ENCODE assay signal across 9 cellular contexts in the genomic region with DNA sequence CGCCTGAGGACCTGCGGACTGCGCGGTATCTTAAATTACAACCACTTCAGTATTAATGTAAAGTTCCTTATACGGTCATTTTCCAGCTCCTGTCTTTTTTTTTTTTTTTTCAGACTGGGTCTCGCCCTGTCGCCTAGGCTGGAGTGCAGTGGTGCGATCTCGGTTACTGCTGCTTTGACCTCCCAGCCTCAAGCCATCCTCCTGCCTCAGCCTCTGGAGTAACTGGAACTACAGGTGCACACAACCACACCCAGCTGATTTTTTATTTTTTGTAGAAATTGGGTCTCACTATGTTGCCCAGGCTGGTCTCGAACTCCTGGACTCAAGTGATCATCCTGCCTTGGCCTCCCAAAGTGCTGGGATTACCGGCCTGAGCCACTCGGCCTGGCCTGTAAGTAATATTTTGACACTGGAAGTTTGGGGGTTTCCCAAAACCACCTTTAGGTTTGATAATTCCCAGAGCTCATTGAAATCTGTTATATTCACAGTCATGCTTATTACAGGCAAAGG. TPM values are rescaled to one million over a fixed set of nuclear protein-coding genes. Genes with fewer than 3 reads are reported as not detected.
A peak's percentile ranks its signal among the peaks of the same experiment; 100 is the strongest.
DNase-seq lines count a peak whose midpoint lies in the region; ATAC-seq and TF ChIP-seq lines count a peak whose summit lies in the region.
"Had no signal": no experiment of that assay in that cellular context is flagged by ENCODE, and none has a peak within 500 bp of the region (broad histone marks: within the 10 kb centered on the region; RNA-seq: fewer than 3 reads in every experiment).

No MANE protein-coding gene starts in this region.

- peak overlapping the region; percentile 92 for H3K4me3 ChIP-seq in naive thymus-derived CD4-positive, alpha-beta T cell (ENCODE audit: low read length)

- H3K4me1 ChIP-seq in naive thymus-derived CD4-positive, alpha-beta T cell (ENCODE audit: control insufficient read depth in 2 of 2, insufficient read depth in 2 of 2, low read length in 2 of 2), result peaks cover 11 to 21% of the 10 kb centered on the region in 2 donors

- no peaks in the 10 kb centered on the region for H3K9me3 Mint-ChIP-seq in activated naive CD8-positive, alpha-beta T cell treated with anti-CD3 and anti-CD28 coated beads for 36 hours
- no peaks in the 10 kb centered on the region for H3K9me3 Mint-ChIP-seq in naive thymus-derived CD4-positive, alpha-beta T cell

- H3K36me3 Mint-ChIP-seq in activated naive CD8-positive, alpha-beta T cell treated with anti-CD3 and anti-CD28 coated beads for 36 hours, result peaks cover 4% of the 10 kb centered on the region
- H3K36me3 Mint-ChIP-seq in naive thymus-derived CD4-positive, alpha-beta T cell, result peaks cover 0 to 9% (median 4%) of the 10 kb centered on the region in 5 donors

- no peaks in the 10 kb centered on the region for H3K27me3 Mint-ChIP-seq in activated naive CD8-positive, alpha-beta T cell treated with anti-CD3 and anti-CD28 coated beads for 36 hours
- H3K27me3 Mint-ChIP-seq in naive thymus-derived CD4-positive, alpha-beta T cell, result no peaks in the 10 kb centered on the region

- ATAC-seq in HG02943 (IDR thresholded peaks at IDR 0.05; ENCODE audit: low read depth, unreplicated experiment), result peak; percentile 29
- ATAC-seq in naive thymus-derived CD4-positive, alpha-beta T cell, result peak; percentile 3
- ATAC-seq in GM21360 (IDR thresholded peaks at IDR 0.05; ENCODE audit: unreplicated experiment), result no peak
- no peak for ATAC-seq in GM21786 (IDR thresholded peaks at IDR 0.05; ENCODE audit: unreplicated experiment)

- peaks cover 0 to 4% (median 0%) of the 10 kb centered on the region in 3 experiments for H3K36me3 ChIP-seq in naive thymus-derived CD4-positive, alpha-beta T cell (ENCODE audit: control insufficient read depth in 2 of 3, insufficient read depth in 3 of 3, low read length in 3 of 3)

- intact Hi-C loops in naive thymus-derived CD4-positive, alpha-beta T cell (cut with micrococcal nuclease), result loop anchor here (2.0 to 5.0 kb wide), 6 partner anchors 142 to 481 kb away; a partner anchor contains a TSS

- CTCF ChIA-PET in naive thymus-derived CD4-positive, alpha-beta T cell (lab: Charles Lee), result interaction anchor here (1.1 to 4.2 kb wide), 9 partner anchors 11 to 411 kb away, joined by 3 to 26 read pairs (median 5); no protein-coding TSS in a partner anchor

- POLR2A ChIA-PET in naive thymus-derived CD4-positive, alpha-beta T cell (lab: Charles Lee), result interaction anchor here (0.6 to 2.5 kb wide), 12 partner anchors 11 to 412 kb away, joined by 3 to 15 read pairs (median 7); a partner anchor contains a TSS

- peaks cover 35% of the 10 kb centered on the region for H3K4me1 Mint-ChIP-seq in activated naive CD8-positive, alpha-beta T cell treated with anti-CD3 and anti-CD28 coated beads for 36 hours
- peaks cover 24 to 61% (median 38%) of the 10 kb centered on the region in 7 donors for H3K4me1 Mint-ChIP-seq in naive thymus-derived CD4-positive, alpha-beta T cell

- H3K4me3 Mint-ChIP-seq in activated naive CD8-positive, alpha-beta T cell treated with anti-CD3 and anti-CD28 coated beads for 36 hours, result peak overlapping the region; percentile 93
- peak overlapping the region; percentile 87 to 96 (median 92) for H3K4me3 Mint-ChIP-seq in naive thymus-derived CD4-positive, alpha-beta T cell

- peak; percentile 80 for TF ChIP-seq CTCF in C4-2B (conservative IDR thresholded peaks at IDR 0.05)

- no peaks in the 10 kb centered on the region for H3K9me3 ChIP-seq in naive thymus-derived CD4-positive, alpha-beta T cell (ENCODE audit: control insufficient read depth in 2 of 3, low read length in 3 of 3)

- no peak overlapping the region for H3K27ac Mint-ChIP-seq in activated naive CD8-positive, alpha-beta T cell treated with anti-CD3 and anti-CD28 coated beads for 36 hours
- H3K27ac Mint-ChIP-seq in naive thymus-derived CD4-positive, alpha-beta T cell, result peak overlapping the region; percentile 46 to 95 (median 92)

- H3K27me3 ChIP-seq in naive thymus-derived CD4-positive, alpha-beta T cell (ENCODE audit: control insufficient read depth in 2 of 2, insufficient read depth in 2 of 2, low read length in 2 of 2), result no peaks in the 10 kb centered on the region

- DNase-seq in activated naive CD8-positive, alpha-beta T cell treated with anti-CD3 and anti-CD28 coated beads for 36 hours, result no peak
- DNase-seq in naive thymus-derived CD4-positive, alpha-beta T cell, result no peak
- no peak for DNase-seq in glomerular visceral epithelial cell (ENCODE audit: extremely low spot score)
- no peak for DNase-seq in iPS-NIHi7 (ENCODE audit: extremely low spot score)

- no peak overlapping the region; the same call in 1 of the 2 replicates for H3K27ac ChIP-seq in C4-2B
- peak overlapping the region; percentile 82 for H3K27ac ChIP-seq in naive thymus-derived CD4-positive, alpha-beta T cell (ENCODE audit: low read depth, low read length)

RNA-seq across cellular contexts. Expression of a gene that starts 0.4 kb away (rescaled TPM):
- total RNA-seq in activated naive CD8-positive, alpha-beta T cell treated with anti-CD3 and anti-CD28 coated beads for 36 hours, result 1 to 10 TPM; 2.4 to 2.7 TPM
- 1 to 10 TPM; 4.4 to 8.5 (median 6.2) TPM for total RNA-seq in naive thymus-derived CD4-positive, alpha-beta T cell
- 1 to 10 TPM; 6.3 to 6.4 TPM for polyA plus RNA-seq in naive thymus-derived CD4-positive, alpha-beta T cell

RNA-seq across cellular contexts. Expression of a gene that starts 6.9 kb away (rescaled TPM):
- total RNA-seq in activated naive CD8-positive, alpha-beta T cell treated with anti-CD3 and anti-CD28 coated beads for 36 hours, result 10 to 100 TPM; 13.6 to 14.2 TPM
- total RNA-seq in naive thymus-derived CD4-positive, alpha-beta T cell, result 10 to 100 TPM; 12.2 to 29.1 (median 16.1) TPM
- 10 to 100 TPM; 19.7 to 43.0 TPM for polyA plus RNA-seq in naive thymus-derived CD4-positive, alpha-beta T cell

RNA-seq across cellular contexts. Expression of a gene that starts 18.1 kb away (rescaled TPM):
- not detected for total RNA-seq in activated naive CD8-positive, alpha-beta T cell treated with anti-CD3 and anti-CD28 coated beads for 36 hours
- not detected for total RNA-seq in naive thymus-derived CD4-positive, alpha-beta T cell
- not detected for polyA plus RNA-seq in naive thymus-derived CD4-positive, alpha-beta T cell
- total RNA-seq: T-helper 2 cell treated with Interferon-gamma antibody and Interleukin-4, amounts not matched to agents 100 ng/mL and 5 ng/mL, for 36 hours had no signal

RNA-seq across cellular contexts. Expression of a gene that starts 34.3 kb away (rescaled TPM):
- total RNA-seq in activated naive CD8-positive, alpha-beta T cell treated with anti-CD3 and anti-CD28 coated beads for 36 hours, result 1 to 10 TPM; 1.1 to 1.4 TPM
- under 1 TPM in 2 of 5 experiments, not detected in 3; 0.15 to 0.22 TPM for total RNA-seq in naive thymus-derived CD4-positive, alpha-beta T cell
- under 1 TPM; 0.08 to 0.12 TPM for polyA plus RNA-seq in naive thymus-derived CD4-positive, alpha-beta T cell

RNA-seq across cellular contexts. Expression of a gene that starts 52.4 kb away (rescaled TPM):
- 100 to 1,000 TPM; 133 to 137 TPM for total RNA-seq in activated naive CD8-positive, alpha-beta T cell treated with anti-CD3 and anti-CD28 coated beads for 36 hours
- 10 to 100 TPM; 43.5 to 70.0 (median 50.0) TPM for total RNA-seq in naive thymus-derived CD4-positive, alpha-beta T cell
- polyA plus RNA-seq in naive thymus-derived CD4-positive, alpha-beta T cell, result 10 to 100 TPM; 43.8 to 50.8 TPM

Comparison
In these comparisons a context has a peak if more than half of its experiments do, and no peak if none do; other contexts are left out.
1. ATAC-seq: peak in HG02943 (single experiment) and naive thymus-derived CD4-positive, alpha-beta T cell (single experiment); none in GM21360 (single experiment) and GM21786 (single experiment).